In the genomic region with DNA sequence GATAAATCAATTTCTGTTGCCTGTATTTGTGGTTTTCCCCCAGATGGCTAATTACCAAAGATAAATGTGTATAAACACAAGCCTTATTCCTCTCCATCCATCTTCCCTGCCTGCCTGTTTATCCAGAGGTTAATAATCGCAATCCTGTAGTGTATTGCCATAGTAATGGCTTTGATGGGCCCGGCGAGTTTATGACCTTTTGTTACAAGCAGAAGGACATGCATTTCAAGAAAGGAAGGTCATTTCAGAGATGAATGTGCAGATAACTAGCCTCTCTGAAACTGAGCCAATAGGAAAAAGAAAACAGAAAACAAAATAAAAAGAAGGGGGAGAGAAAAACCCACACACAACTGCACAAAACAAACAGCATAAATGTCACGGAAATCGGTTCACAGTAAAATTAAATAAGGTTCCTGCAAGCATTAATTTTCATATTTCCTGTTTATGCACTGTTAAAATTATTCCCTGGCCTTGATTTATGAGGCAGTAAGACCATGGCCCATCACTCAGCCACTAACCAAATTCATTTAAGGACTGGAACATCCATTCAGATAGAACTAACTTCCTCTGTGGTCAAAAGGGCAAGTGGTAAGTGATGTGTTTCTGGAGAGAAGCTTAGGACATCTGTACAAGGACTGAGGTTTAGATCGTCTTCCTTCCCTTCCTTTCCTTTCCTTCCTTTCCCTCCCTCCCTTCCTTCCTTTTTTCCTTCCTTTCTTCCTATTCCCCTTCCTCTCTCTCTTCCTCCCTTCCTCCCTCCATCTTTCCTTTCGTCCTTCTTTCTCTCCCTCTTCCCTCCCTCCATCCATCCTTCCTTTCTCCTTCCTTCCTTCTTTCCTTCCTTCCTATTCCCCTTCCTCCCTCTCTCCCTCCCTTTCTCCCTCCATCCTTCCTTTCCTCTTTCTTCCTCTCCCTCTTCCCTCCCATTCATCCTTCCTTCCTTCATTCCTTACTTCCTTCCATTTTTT, we compare ENCODE assay signal across 12 cellular contexts.
"Had no signal": no experiment of that assay in that cellular context is flagged by ENCODE, and none has a peak within 500 bp of the region (broad histone marks: within the 10 kb centered on the region; RNA-seq: fewer than 3 reads in every experiment).

No MANE protein-coding gene starts in this region.

- H3K36me3 Mint-ChIP-seq: activated CD4-positive, alpha-beta memory T cell treated with anti-CD3 and anti-CD28 coated beads for 36 hours had no signal

- H3K4me1 Mint-ChIP-seq: activated naive CD8-positive, alpha-beta T cell treated with anti-CD3 and anti-CD28 coated beads, Interleukin-2, amount 50 U/mL, for 24 hours; naive thymus-derived CD8-positive, alpha-beta T cell had no signal

- ATAC-seq: activated naive CD8-positive, alpha-beta T cell treated with anti-CD3 and anti-CD28 coated beads, Interleukin-2, amount 50 U/mL, for 24 hours; activated T-cell treated with anti-CD3 and anti-CD28 coated beads, Interleukin-2, amount 50 U/mL, for 72 hours; left lobe of liver; mucosa of descending colon; naive thymus-derived CD8-positive, alpha-beta T cell; right cardiac atrium had no signal

- H3K4me3 ChIP-seq: mucosa of descending colon had no signal

- H3K9me3 Mint-ChIP-seq: activated CD4-positive, alpha-beta memory T cell treated with anti-CD3 and anti-CD28 coated beads for 36 hours had no signal

- H3K27ac Mint-ChIP-seq: activated CD4-positive, alpha-beta memory T cell treated with anti-CD3 and anti-CD28 coated beads for 36 hours; activated naive CD8-positive, alpha-beta T cell treated with anti-CD3 and anti-CD28 coated beads, Interleukin-2, amount 50 U/mL, for 24 hours; activated T-cell treated with anti-CD3 and anti-CD28 coated beads, Interleukin-2, amount 50 U/mL, for 72 hours; naive thymus-derived CD8-positive, alpha-beta T cell had no signal

- H3K27me3 Mint-ChIP-seq: activated CD4-positive, alpha-beta memory T cell treated with anti-CD3 and anti-CD28 coated beads for 36 hours; activated naive CD8-positive, alpha-beta T cell treated with anti-CD3 and anti-CD28 coated beads, Interleukin-2, amount 50 U/mL, for 24 hours; naive thymus-derived CD8-positive, alpha-beta T cell had no signal

- H3K4me3 Mint-ChIP-seq: activated CD4-positive, alpha-beta memory T cell treated with anti-CD3 and anti-CD28 coated beads for 36 hours; activated naive CD8-positive, alpha-beta T cell treated with anti-CD3 and anti-CD28 coated beads, Interleukin-2, amount 50 U/mL, for 24 hours; activated T-cell treated with anti-CD3 and anti-CD28 coated beads, Interleukin-2, amount 50 U/mL, for 72 hours; naive thymus-derived CD8-positive, alpha-beta T cell had no signal

- DNase-seq: activated CD4-positive, alpha-beta memory T cell treated with anti-CD3 and anti-CD28 coated beads for 36 hours; activated naive CD4-positive, alpha-beta T cell treated with Interleukin-2 at 50 U/mL for 16 hours; activated naive CD8-positive, alpha-beta T cell treated with anti-CD3 and anti-CD28 coated beads, Interleukin-2, amount 50 U/mL, for 24 hours; activated T-cell treated with anti-CD3 and anti-CD28 coated beads, Interleukin-2, amount 50 U/mL, for 72 hours; foreskin melanocyte; mucosa of descending colon; naive thymus-derived CD8-positive, alpha-beta T cell; right cardiac atrium; stimulated activated CD4-positive, alpha-beta T cell treated with anti-CD3 and anti-CD28 coated beads, Interleukin-12 subunit alpha, Interleukin-12 subunit beta, amount 100 ng/mL, for 4 hours; stimulated activated naive CD4-positive, alpha-beta T cell treated with Interleukin-2 at 50 U/mL for 16 hours; trophoblast cell had no signal
